Comparison of ENCODE assay signal across 21 cellular contexts in the genomic region with DNA sequence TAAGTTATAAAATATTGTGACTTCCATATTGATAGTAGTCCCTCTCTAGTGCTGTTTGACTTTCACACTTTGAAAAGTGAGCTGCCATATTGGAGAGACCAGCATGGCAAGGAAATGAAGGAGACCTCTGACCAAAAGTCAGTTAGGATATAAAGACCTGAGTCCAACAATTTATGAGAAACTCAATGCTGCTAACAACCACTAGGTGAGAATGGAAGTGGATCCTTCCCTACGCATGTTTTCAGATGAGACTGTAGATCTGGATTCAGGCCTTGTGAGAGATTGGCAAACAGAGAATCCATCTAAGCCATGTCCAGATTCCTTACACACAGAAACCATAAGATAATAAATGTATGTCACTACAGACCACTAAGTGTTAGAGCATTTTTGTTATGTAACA.
"Had no signal": no experiment of that assay in that cellular context is flagged by ENCODE, and none has a peak within 500 bp of the region (broad histone marks: within the 10 kb centered on the region; RNA-seq: fewer than 3 reads in every experiment).

No MANE protein-coding gene starts in this region.

- H3K36me3 Mint-ChIP-seq: activated CD8-positive, alpha-beta memory T cell treated with anti-CD3 and anti-CD28 coated beads, Interleukin-2, amount 10 ng/mL, durations not matched to agents 7 days and 5 days; activated naive CD4-positive, alpha-beta T cell treated with anti-CD3 and anti-CD28 coated beads, Interleukin-2, amount 50 U/mL, for 72 hours; natural killer cell treated with Interleukin-12 subunit alpha and Interleukin-12 subunit beta and Interleukin-15 and Interleukin-18, amount 100 ng/mL, for 72 hours had no signal

- H3K4me3 Mint-ChIP-seq: activated B cell treated with CpG ODN at 0.5 μM for 24 hours; activated CD8-positive, alpha-beta memory T cell treated with anti-CD3 and anti-CD28 coated beads, Interleukin-2, amount 10 ng/mL, durations not matched to agents 7 days and 5 days; activated CD8-positive, alpha-beta T cell treated with anti-CD3 and anti-CD28 coated beads, Interleukin-2, amount 10 ng/mL, durations not matched to agents 7 days and 5 days; natural killer cell treated with Interleukin-12 subunit alpha and Interleukin-12 subunit beta and Interleukin-15 and Interleukin-18, amount 100 ng/mL, for 72 hours; T-helper 1 cell treated with Interleukin-12 subunit alpha and Interleukin-12 subunit beta and Interleukin-4 antibody, amounts not matched to agents 30 μg/mL and 1 μg/mL, for 36 hours had no signal

- H3K27ac Mint-ChIP-seq: activated B cell treated with CpG ODN at 0.5 μM for 24 hours; activated CD8-positive, alpha-beta memory T cell treated with anti-CD3 and anti-CD28 coated beads, Interleukin-2, amount 10 ng/mL, durations not matched to agents 7 days and 5 days; activated CD8-positive, alpha-beta T cell treated with anti-CD3 and anti-CD28 coated beads, Interleukin-2, amount 10 ng/mL, durations not matched to agents 7 days and 5 days; activated naive CD4-positive, alpha-beta T cell treated with anti-CD3 and anti-CD28 coated beads, Interleukin-2, amount 50 U/mL, for 72 hours; natural killer cell treated with Interleukin-12 subunit alpha and Interleukin-12 subunit beta and Interleukin-15 and Interleukin-18, amount 100 ng/mL, for 72 hours; T-helper 1 cell treated with Interleukin-12 subunit alpha and Interleukin-12 subunit beta and Interleukin-4 antibody, amounts not matched to agents 30 μg/mL and 1 μg/mL, for 36 hours had no signal

- ATAC-seq: activated CD8-positive, alpha-beta memory T cell treated with anti-CD3 and anti-CD28 coated beads, Interleukin-2, amount 10 ng/mL, durations not matched to agents 7 days and 5 days; activated CD8-positive, alpha-beta T cell treated with anti-CD3 and anti-CD28 coated beads, Interleukin-2, amount 10 ng/mL, durations not matched to agents 7 days and 5 days; activated naive CD4-positive, alpha-beta T cell treated with anti-CD3 and anti-CD28 coated beads, Interleukin-2, amount 50 U/mL, for 72 hours; mucosa of descending colon; natural killer cell treated with Interleukin-12 subunit alpha and Interleukin-12 subunit beta and Interleukin-15 and Interleukin-18, amount 100 ng/mL, for 72 hours; right lobe of liver; stimulated activated naive CD8-positive, alpha-beta T cell treated with anti-CD3 and anti-CD28 coated beads, Interleukin-15, Interleukin-2, amounts not matched to agents 100 U/mL and 50 U/mL, for 24 hours had no signal

- H3K4me3 ChIP-seq: breast epithelium, mucosa of descending colon, right lobe of liver, thoracic aorta had no signal

- H3K9me3 ChIP-seq: right lobe of liver, thoracic aorta had no signal

- H3K27me3 ChIP-seq: breast epithelium, right lobe of liver had no signal

- H3K36me3 ChIP-seq: breast epithelium, right lobe of liver, thoracic aorta had no signal

- H3K27ac ChIP-seq: breast epithelium, right lobe of liver, thoracic aorta had no signal

- H3K27me3 Mint-ChIP-seq: activated B cell treated with CpG ODN at 0.5 μM for 24 hours; activated CD8-positive, alpha-beta memory T cell treated with anti-CD3 and anti-CD28 coated beads, Interleukin-2, amount 10 ng/mL, durations not matched to agents 7 days and 5 days; natural killer cell treated with Interleukin-12 subunit alpha and Interleukin-12 subunit beta and Interleukin-15 and Interleukin-18, amount 100 ng/mL, for 72 hours had no signal

- H3K4me1 ChIP-seq: breast epithelium, right lobe of liver had no signal

- DNase-seq: activated B cell treated with CpG ODN at 0.5 μM for 24 hours; activated CD8-positive, alpha-beta memory T cell treated with anti-CD3 and anti-CD28 coated beads, Interleukin-2, amount 10 ng/mL, durations not matched to agents 7 days and 5 days; activated CD8-positive, alpha-beta T cell treated with anti-CD3 and anti-CD28 coated beads, Interleukin-2, amount 10 ng/mL, durations not matched to agents 7 days and 5 days; activated naive CD4-positive, alpha-beta T cell; activated T-cell treated with anti-CD3 and anti-CD28 coated beads, Interleukin-2, amount 50 U/mL, for 48 hours; central memory CD4-positive, alpha-beta T cell; kidney; mesenchymal stem cell; mucosa of descending colon; posterior cingulate gyrus; right lobe of liver; stimulated activated CD4-positive, alpha-beta T cell treated with anti-CD3 and anti-CD28 coated beads, Interleukin-2, amount 100 ng/mL, for 48 hours; stimulated activated naive CD8-positive, alpha-beta T cell treated with anti-CD3 and anti-CD28 coated beads, Interleukin-15, Interleukin-2, amounts not matched to agents 100 U/mL and 50 U/mL, for 24 hours; SW 1271; T-helper 9 cell; trophoblast cell had no signal

- H3K4me1 Mint-ChIP-seq: activated B cell treated with CpG ODN at 0.5 μM for 24 hours; activated CD8-positive, alpha-beta memory T cell treated with anti-CD3 and anti-CD28 coated beads, Interleukin-2, amount 10 ng/mL, durations not matched to agents 7 days and 5 days had no signal
